ENCODE assay signal across 20 cellular contexts in genomic region chr11:113884361-113884836, GRCh38. TPM values are rescaled to one million over a fixed set of nuclear protein-coding genes. Genes with fewer than 3 reads are reported as not detected.
DNase-seq lines count a peak whose midpoint lies in the region; ATAC-seq, FAIRE-seq and TF ChIP-seq lines count a peak whose summit lies in the region.
"Had no signal": no experiment of that assay in that cellular context is flagged by ENCODE, and none has a peak within 500 bp of the region (broad histone marks: within the 10 kb centered on the region; RNA-seq: fewer than 3 reads in every experiment).

No MANE protein-coding gene starts in this region.

- H3K27me3 ChIP-seq in GM23338 (ENCODE audit: insufficient read depth), result no peaks in the 10 kb centered on the region
- H3K27me3 ChIP-seq in WERI-Rb-1 (ENCODE audit: insufficient read depth, low read depth, severe bottlenecking), result no peaks in the 10 kb centered on the region
- no peaks in the 10 kb centered on the region for H3K27me3 ChIP-seq in parathyroid adenoma (ENCODE audit: control insufficient read depth, insufficient read depth, low read length)
- H3K27me3 ChIP-seq: BLaER1 treated with 17β-estradiol and CSF1 and Interleukin-3, amounts not matched to agents 10 nM and 100 nM; gastrocnemius medialis had no signal

- peak; percentile 69 for DNase-seq in GM23338 (ENCODE audit: low spot score)
- peak; percentile 75 for DNase-seq in WERI-Rb-1
- peak; percentile 60 for DNase-seq in fibroblast of pulmonary artery (ENCODE audit: low read depth)
- no peak for DNase-seq in frontal cortex (ENCODE audit: low spot score in 2 of 2)
- no peak for DNase-seq in SKM-1 (lab: John Stamatoyannopoulos, UW; ENCODE audit: unreplicated experiment)
- DNase-seq: activated CD4-positive, alpha-beta T cell treated with anti-CD3 and anti-CD28 coated beads for 1 hour; dermis blood vessel endothelial cell; gastrocnemius medialis; NCI-H1436; NCI-H510A; T-cell had no signal

- H2AFZ ChIP-seq in GM23338 (peak overlapping the region; percentile 19; the same call in 1 of the 2 replicates), parathyroid adenoma (peak overlapping the region; percentile 42)

- no peaks in the 10 kb centered on the region for H3F3A ChIP-seq in GM23338 (replicated peaks; ENCODE audit: low read depth)

- H3K4me2 ChIP-seq in GM23338 (peak overlapping the region; percentile 42; the same call in 1 of the 2 replicates), parathyroid adenoma (ENCODE audit: low read length) (no peak overlapping the region)
- H3K4me2 ChIP-seq: BLaER1 treated with 17β-estradiol and CSF1 and Interleukin-3, amounts not matched to agents 10 nM and 100 nM; KMS-11 had no signal

- peaks cover 9% of the 10 kb centered on the region; the same call in 1 of the 3 replicates for H3K9me3 Mint-ChIP-seq in GM23338
- H3K9me3 Mint-ChIP-seq: natural killer cell treated with Interleukin-12 subunit alpha and Interleukin-12 subunit beta and Interleukin-15 and Interleukin-18, amount 100 ng/mL, for 72 hours; stimulated activated naive CD8-positive, alpha-beta T cell treated with anti-CD3 and anti-CD28 coated beads, Interleukin-15, Interleukin-2, amounts not matched to agents 100 ng/mL and 50 ng/mL, for 24 hours; T-cell had no signal

- peaks cover 10% of the 10 kb centered on the region; the same call in 2 of the 3 replicates for H3K4me1 Mint-ChIP-seq in GM23338
- H3K4me1 Mint-ChIP-seq: T-cell had no signal

- H3K4me1 ChIP-seq in GM23338 (ENCODE audit: insufficient read depth), result peaks cover 12% of the 10 kb centered on the region
- H3K4me1 ChIP-seq in parathyroid adenoma, result peaks cover 2% of the 10 kb centered on the region
- H3K4me1 ChIP-seq: BLaER1 treated with 17β-estradiol and CSF1 and Interleukin-3, amounts not matched to agents 10 nM and 100 nM had no signal

- no peak for FAIRE-seq in frontal cortex (lab: Jason Lieb, UNC)

- H3K36me3 ChIP-seq in GM23338 (ENCODE audit: insufficient read depth), result no peaks in the 10 kb centered on the region; the same call in 1 of the 2 replicates
- no peaks in the 10 kb centered on the region for H3K36me3 ChIP-seq in WERI-Rb-1
- H3K36me3 ChIP-seq in parathyroid adenoma (ENCODE audit: control insufficient read depth, insufficient read depth, low read length), result no peaks in the 10 kb centered on the region
- H3K36me3 ChIP-seq: BLaER1 treated with 17β-estradiol and CSF1 and Interleukin-3, amounts not matched to agents 10 nM and 100 nM; gastrocnemius medialis had no signal

- H3K4me3 ChIP-seq in GM23338 (no peak overlapping the region), WERI-Rb-1 (ENCODE audit: low read depth, low read length) (no peak overlapping the region), fibroblast of pulmonary artery (replicated peaks; ENCODE audit: low read depth, low read length) (no peak overlapping the region), parathyroid adenoma (ENCODE audit: low read depth, low read length) (no peak overlapping the region)
- H3K4me3 ChIP-seq: BLaER1 treated with 17β-estradiol and CSF1 and Interleukin-3, amounts not matched to agents 10 nM and 100 nM; gastrocnemius medialis had no signal

- H3K9me3 ChIP-seq in WERI-Rb-1 (ENCODE audit: severe bottlenecking) (no peaks in the 10 kb centered on the region), parathyroid adenoma (ENCODE audit: control insufficient read depth, low read length) (no peaks in the 10 kb centered on the region)
- H3K9me3 ChIP-seq: gastrocnemius medialis had no signal

- no peaks in the 10 kb centered on the region for H4K20me1 ChIP-seq in GM23338 (replicated peaks; ENCODE audit: insufficient read depth)
- H4K20me1 ChIP-seq: BLaER1 treated with 17β-estradiol and CSF1 and Interleukin-3, amounts not matched to agents 10 nM and 100 nM had no signal

- ATAC-seq in GM23338, result peak; percentile 91
- ATAC-seq in HG03196 (IDR thresholded peaks at IDR 0.05; ENCODE audit: unreplicated experiment), result no peak
- ATAC-seq in GM21360 (IDR thresholded peaks at IDR 0.05; ENCODE audit: unreplicated experiment), result no peak
- ATAC-seq: gastrocnemius medialis; natural killer cell treated with Interleukin-12 subunit alpha and Interleukin-12 subunit beta and Interleukin-15 and Interleukin-18, amount 100 ng/mL, for 72 hours; Panc1; sciatic nerve; T-cell had no signal

- TF ChIP-seq CTCF in GM23338 (conservative IDR thresholded peaks at IDR 0.05; ENCODE audit: low read depth in 2 of 2) (no peak), WERI-Rb-1 (IDR thresholded peaks at IDR 0.05; ENCODE audit: low read depth, low read length) (no peak), fibroblast of pulmonary artery (IDR thresholded peaks at IDR 0.05; ENCODE audit: low read length, missing control alignments) (no peak), parathyroid adenoma (IDR thresholded peaks at IDR 0.05) (no peak)

- H3K9me2 ChIP-seq in GM23338 (ENCODE audit: insufficient read depth), result no peaks in the 10 kb centered on the region

- H3K27ac Mint-ChIP-seq in GM23338, result peak overlapping the region; percentile 82
- H3K27ac Mint-ChIP-seq: natural killer cell treated with Interleukin-12 subunit alpha and Interleukin-12 subunit beta and Interleukin-15 and Interleukin-18, amount 100 ng/mL, for 72 hours; stimulated activated naive CD8-positive, alpha-beta T cell treated with anti-CD3 and anti-CD28 coated beads, Interleukin-15, Interleukin-2, amounts not matched to agents 100 ng/mL and 50 ng/mL, for 24 hours; T-cell had no signal

- H3K4me3 Mint-ChIP-seq in GM23338, result no peak overlapping the region
- H3K4me3 Mint-ChIP-seq: natural killer cell treated with Interleukin-12 subunit alpha and Interleukin-12 subunit beta and Interleukin-15 and Interleukin-18, amount 100 ng/mL, for 72 hours; stimulated activated naive CD8-positive, alpha-beta T cell treated with anti-CD3 and anti-CD28 coated beads, Interleukin-15, Interleukin-2, amounts not matched to agents 100 ng/mL and 50 ng/mL, for 24 hours; T-cell had no signal

- H3K27me3 Mint-ChIP-seq in GM23338 (ENCODE audit: insufficient read depth, low read depth, poor library complexity), result no peaks in the 10 kb centered on the region
- H3K27me3 Mint-ChIP-seq: natural killer cell treated with Interleukin-12 subunit alpha and Interleukin-12 subunit beta and Interleukin-15 and Interleukin-18, amount 100 ng/mL, for 72 hours; stimulated activated naive CD8-positive, alpha-beta T cell treated with anti-CD3 and anti-CD28 coated beads, Interleukin-15, Interleukin-2, amounts not matched to agents 100 ng/mL and 50 ng/mL, for 24 hours; T-cell had no signal

- H3K79me2 ChIP-seq in GM23338 (replicated peaks; ENCODE audit: insufficient read depth) (no peaks in the 10 kb centered on the region), parathyroid adenoma (no peaks in the 10 kb centered on the region)

- peak overlapping the region; percentile 89 for H3K27ac ChIP-seq in GM23338 (ENCODE audit: low read depth)
- peak overlapping the region; percentile 80 for H3K27ac ChIP-seq in WERI-Rb-1
- peak overlapping the region; percentile 24 for H3K27ac ChIP-seq in parathyroid adenoma
- H3K27ac ChIP-seq: BLaER1 treated with 17β-estradiol and CSF1 and Interleukin-3, amounts not matched to agents 10 nM and 100 nM; gastrocnemius medialis; KMS-11 had no signal

- H3K9ac ChIP-seq in parathyroid adenoma, result no peak overlapping the region
- H3K9ac ChIP-seq: BLaER1 treated with 17β-estradiol and CSF1 and Interleukin-3, amounts not matched to agents 10 nM and 100 nM; KMS-11 had no signal

- H3K36me3 Mint-ChIP-seq in GM23338 (ENCODE audit: low read depth), result no peaks in the 10 kb centered on the region; the same call in 2 of the 3 replicates
- H3K36me3 Mint-ChIP-seq: natural killer cell treated with Interleukin-12 subunit alpha and Interleukin-12 subunit beta and Interleukin-15 and Interleukin-18, amount 100 ng/mL, for 72 hours; T-cell had no signal

TF ChIP-seq in GM23338, 12 proteins besides CTCF, POLR2A, EP300 and RAD21:
- no peak for TF ChIP-seq ZNF114 (CRISPR knock-in tag; IDR thresholded peaks at IDR 0.05)
- no peak for TF ChIP-seq STAT1 (IDR thresholded peaks at IDR 0.05; ENCODE audit: unreplicated experiment)
- TF ChIP-seq CREB1 (CRISPR knock-in tag; IDR thresholded peaks at IDR 0.05; ENCODE audit: low read depth), result peak; percentile 29; the same call in 1 of the 2 replicates

RNA-seq across cellular contexts. Expression of gene USP28, which starts 9.0 kb away (rescaled TPM):
- total RNA-seq in GM23338 (2014; rRNA removed; shearing (Covaris generic)), result 171 and 215 TPM in 2 replicates
- polyA plus RNA-seq in GM23338 (2016; fragmentation: Nextera tagmentation; extraction: Ambion mirVana), result 66.6 and 73.9 TPM in 2 replicates
- 28.1 TPM for total RNA-seq in frontal cortex

RNA-seq across cellular contexts. Expression of gene HTR3B, which starts 20.2 kb away (rescaled TPM):
- not detected in 2 replicates for total RNA-seq in GM23338 (2014; rRNA removed; shearing (Covaris generic))
- polyA plus RNA-seq in GM23338 (2016; fragmentation: Nextera tagmentation; extraction: Ambion mirVana), result not detected in 2 replicates
- 0.41 TPM for total RNA-seq in frontal cortex
- total RNA-seq: dermis blood vessel endothelial cell; gastrocnemius medialis; natural killer cell treated with Interleukin-12 subunit alpha and Interleukin-12 subunit beta and Interleukin-15 and Interleukin-18, amount 100 ng/mL, for 72 hours; sciatic nerve; T-cell had no signal

Comparison
In these comparisons a context has a peak if more than half of its experiments do, and no peak if none do; other contexts are left out.
1. DNase-seq: peak in GM23338 (single experiment), WERI-Rb-1 (single experiment) and fibroblast of pulmonary artery (single experiment); none in frontal cortex (0 of 2) and SKM-1 (single experiment).
2. H3K27ac ChIP-seq: peak in every context shown above with its lines; median percentile 89 in GM23338; 80 in WERI-Rb-1; 24 in parathyroid adenoma.